ENCODE assay signal across 13 cellular contexts in genomic region chr7:83413831-83414230, GRCh38.
DNase-seq lines count a peak whose midpoint lies in the region; ATAC-seq and TF ChIP-seq lines count a peak whose summit lies in the region.
"Had no signal": no experiment of that assay in that cellular context is flagged by ENCODE, and none has a peak within 500 bp of the region (broad histone marks: within the 10 kb centered on the region; RNA-seq: fewer than 3 reads in every experiment).

No MANE protein-coding gene starts in this region.

- H3K9me3 ChIP-seq in HAP-1 (no peaks in the 10 kb centered on the region), SJCRH30 (replicated peaks) (no peaks in the 10 kb centered on the region), vagina (no peaks in the 10 kb centered on the region)
- H3K9me3 ChIP-seq: left lung had no signal

- H3K4me3 ChIP-seq in HAP-1 (no peak overlapping the region), SJCRH30 (no peak overlapping the region), vagina (no peak overlapping the region)
- H3K4me3 ChIP-seq: left lung had no signal

- no peaks in the 10 kb centered on the region for H3K27me3 ChIP-seq in HAP-1 (ENCODE audit: low read depth)
- H3K27me3 ChIP-seq in SJCRH30: no peaks in the 10 kb centered on the region
- no peaks in the 10 kb centered on the region for H3K27me3 ChIP-seq in vagina
- H3K27me3 ChIP-seq: left lung had no signal

- DNase-seq in HAP-1 (ENCODE audit: low spot score in 2 of 2): peak; percentile 60
- DNase-seq in NCI-H128 (lab: John Stamatoyannopoulos, UW; ENCODE audit: unreplicated experiment): peak; percentile 17
- DNase-seq in SJCRH30: peak; percentile 22 to 53
- DNase-seq in lung microvascular endothelial cell (ENCODE audit: low read depth in 2 of 2): peak; percentile 23 to 46
- DNase-seq in vagina (ENCODE audit: extremely low spot score in 2 of 2): no peak
- DNase-seq in EL: no peak
- DNase-seq: activated effector memory CD4-positive, alpha-beta T cell treated with anti-CD3 and anti-CD28 coated beads, Interleukin-2, amount 50 U/mL, for 16 hours; cerebellar nuclear complex; left lung; MV-4-11; nucleus accumbens; stimulated activated naive CD4-positive, alpha-beta T cell treated with Interleukin-2 at 50 U/mL for 16 hours had no signal

- no peak for TF ChIP-seq CTCF in vagina (IDR thresholded peaks at IDR 0.05)

- H3K4me1 ChIP-seq in HAP-1: peaks cover 11% of the 10 kb centered on the region
- H3K4me1 ChIP-seq in SJCRH30: peaks cover 21% of the 10 kb centered on the region
- H3K4me1 ChIP-seq in vagina: no peaks in the 10 kb centered on the region
- H3K4me1 ChIP-seq: left lung had no signal

- intact Hi-C loops in vagina (cut with DNase I): no loop called here

- no peak for ATAC-seq in HG02610 (IDR thresholded peaks at IDR 0.05; ENCODE audit: unreplicated experiment)
- ATAC-seq: left lung had no signal

- H3K27ac ChIP-seq in SJCRH30: no peak overlapping the region
- H3K27ac ChIP-seq in vagina: no peak overlapping the region
- H3K27ac ChIP-seq: left lung had no signal

- H3K36me3 ChIP-seq in HAP-1 (replicated peaks) (no peaks in the 10 kb centered on the region), SJCRH30 (no peaks in the 10 kb centered on the region), vagina (no peaks in the 10 kb centered on the region)
- H3K36me3 ChIP-seq: left lung had no signal

- no peak for TF ChIP-seq POLR2A in vagina (IDR thresholded peaks at IDR 0.05)

- in situ Hi-C loops in HAP-1 (cut with MboI; ENCODE audit: low sequenced_read_pairs): loop anchor here (25.0 kb wide), 1 partner anchor 248 kb away; no protein-coding TSS in a partner anchor

Comparison
In these comparisons a context has a peak if more than half of its experiments do, and no peak if none do; other contexts are left out.
1. DNase-seq: peak in HAP-1 (2 of 2), NCI-H128 (single experiment), SJCRH30 (2 of 2) and lung microvascular endothelial cell (2 of 2); none in vagina (0 of 2) and EL (single experiment).